ENCODE assay signal across 25 cellular contexts in genomic region chr5:147361441-147362175, GRCh38.
"Had no signal": no experiment of that assay in that cellular context is flagged by ENCODE, and none has a peak within 500 bp of the region (broad histone marks: within the 10 kb centered on the region; RNA-seq: fewer than 3 reads in every experiment).

No MANE protein-coding gene starts in this region.

- H3K36me3 Mint-ChIP-seq: memory B cell, neural progenitor cell had no signal

- H3K9me3 ChIP-seq: colonic mucosa, gastrocnemius medialis, prostate gland, right atrium auricular region, suprapubic skin, vagina had no signal

- H3K27me3 Mint-ChIP-seq: memory B cell; stimulated activated naive CD8-positive, alpha-beta T cell treated with anti-CD3 and anti-CD28 coated beads, Interleukin-15, amount 100 ng/mL, for 72 hours had no signal

- H3K36me3 ChIP-seq: colonic mucosa, gastrocnemius medialis, neural progenitor cell, prostate gland, right atrium auricular region, suprapubic skin, vagina had no signal

- H3K4me3 ChIP-seq: colonic mucosa, gastrocnemius medialis, lung, neural progenitor cell, prostate gland, right atrium auricular region, smooth muscle cell, suprapubic skin, vagina had no signal

- H3K27ac Mint-ChIP-seq: dendritic cell treated with granulocyte-macrophage colony-stimulating factor and Interleukin-4, amounts not matched to agents 40 ng/mL and 50 ng/mL, for 4 days; endodermal cell; memory B cell; neural progenitor cell; stimulated activated naive CD8-positive, alpha-beta T cell treated with anti-CD3 and anti-CD28 coated beads, Interleukin-15, amount 100 ng/mL, for 72 hours had no signal

- H3K4me3 Mint-ChIP-seq: dendritic cell treated with granulocyte-macrophage colony-stimulating factor and Interleukin-4, amounts not matched to agents 40 ng/mL and 50 ng/mL, for 4 days; endodermal cell; memory B cell; nephron; neural progenitor cell; stimulated activated naive CD8-positive, alpha-beta T cell treated with anti-CD3 and anti-CD28 coated beads, Interleukin-15, amount 100 ng/mL, for 72 hours had no signal

- H3K4me1 ChIP-seq: colonic mucosa, gastrocnemius medialis, neural progenitor cell, prostate gland, right atrium auricular region, suprapubic skin, vagina had no signal

- ATAC-seq: gastrocnemius medialis; left lobe of liver; sciatic nerve; stimulated activated naive CD8-positive, alpha-beta T cell treated with anti-CD3 and anti-CD28 coated beads, Interleukin-15, amount 100 ng/mL, for 72 hours had no signal

- H3K27ac ChIP-seq: colonic mucosa, gastrocnemius medialis, neural progenitor cell, prostate gland, right atrium auricular region, suprapubic skin, vagina had no signal

- H3K4me1 Mint-ChIP-seq: memory B cell; neural progenitor cell; stimulated activated naive CD8-positive, alpha-beta T cell treated with anti-CD3 and anti-CD28 coated beads, Interleukin-15, amount 100 ng/mL, for 72 hours had no signal

- DNase-seq: colonic mucosa; effector CD8-positive, alpha-beta T cell; endodermal cell; gastrocnemius medialis; head of caudate nucleus; kidney; stimulated activated CD4-positive, alpha-beta T cell treated with anti-CD3 and anti-CD28 coated beads, Interleukin-12 subunit alpha, Interleukin-12 subunit beta, amount 100 ng/mL, for 4 hours; stimulated activated CD4-positive, alpha-beta T cell treated with anti-CD3 and anti-CD28 coated beads, Interleukin-1b, Interleukin-23, amount 100 ng/mL, for 48 hours; stimulated activated CD4-positive, alpha-beta T cell treated with anti-CD3 and anti-CD28 coated beads, Interleukin-4, amount 100 ng/mL, for 1 hour; stimulated activated CD8-positive, alpha-beta memory T cell treated with anti-CD3 and anti-CD28 coated beads, Interleukin-4, amount 100 ng/mL, for 48 hours; stimulated activated naive CD4-positive, alpha-beta T cell; stimulated activated naive CD8-positive, alpha-beta T cell treated with anti-CD3 and anti-CD28 coated beads, Interleukin-15, amount 100 ng/mL, for 72 hours; trophoblast cell had no signal

- H3K27me3 ChIP-seq: colonic mucosa, gastrocnemius medialis, neural progenitor cell, right atrium auricular region, suprapubic skin, vagina had no signal

- H3K9me3 Mint-ChIP-seq: dendritic cell treated with granulocyte-macrophage colony-stimulating factor and Interleukin-4, amounts not matched to agents 40 ng/mL and 50 ng/mL, for 4 days; endodermal cell; nephron had no signal
